Comparison of ENCODE assay signal across 8 cellular contexts in the genomic region with DNA sequence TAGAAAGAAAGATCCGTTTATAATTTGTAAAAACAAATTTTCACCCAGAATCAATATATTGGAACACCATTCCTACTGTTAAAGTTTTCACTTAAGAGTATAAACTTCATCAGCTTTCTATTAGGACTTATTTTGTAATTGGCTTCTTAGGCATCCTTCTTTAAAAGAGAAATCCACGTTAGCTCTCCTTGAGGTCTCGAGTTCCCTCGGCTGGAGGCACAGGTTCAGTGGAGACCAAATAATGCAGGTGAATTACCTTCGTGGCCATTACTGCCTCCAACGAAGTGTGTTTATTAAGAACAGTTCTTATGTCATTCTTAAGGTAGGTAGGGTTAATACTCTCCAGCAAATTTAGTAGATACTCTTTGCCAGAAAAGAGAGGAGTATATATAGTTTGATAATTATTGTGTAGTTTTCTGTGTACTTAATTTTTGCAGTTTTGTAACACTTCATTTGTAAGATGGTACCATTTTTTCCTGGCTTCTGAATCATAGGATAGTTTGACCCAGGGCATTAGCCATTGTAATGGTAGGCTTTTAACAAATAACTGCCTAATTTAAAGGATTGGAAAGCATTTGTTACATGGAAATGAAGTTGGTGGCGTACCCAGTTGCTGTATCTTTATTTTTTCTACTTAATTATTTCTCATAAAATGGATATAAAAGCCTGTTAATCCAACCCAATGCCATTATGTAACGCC. TPM values are rescaled to one million over a fixed set of nuclear protein-coding genes. Genes with fewer than 3 reads are reported as not detected.
A peak's percentile ranks its signal among the peaks of the same experiment; 100 is the strongest.
DNase-seq lines count a peak whose midpoint lies in the region; ATAC-seq, FAIRE-seq and TF ChIP-seq lines count a peak whose summit lies in the region.

No MANE protein-coding gene starts in this region.

- TF ChIP-seq CTCF in heart right ventricle (IDR thresholded peaks at IDR 0.05): no peak
- no peak for TF ChIP-seq CTCF in K562 (IDR thresholded peaks at IDR 0.05 in 2 of 3, conservative IDR thresholded peaks at IDR 0.05 in 1 of 3; ENCODE audit: insufficient read depth in 2 of 3, low read depth in 1 of 3, low read length in 3 of 3)
- TF ChIP-seq CTCF in uterus (IDR thresholded peaks at IDR 0.05): no peak

- no peaks in the 10 kb centered on the region; the same call in none of the 2 replicates for H4K20me1 ChIP-seq in K562 (replicated peaks; ENCODE audit: control insufficient read depth, insufficient read depth, low read length)

- peaks cover 32% of the 10 kb centered on the region for H3K79me2 ChIP-seq in K562 (ENCODE audit: control insufficient read depth, insufficient read depth, low read length)

- peak overlapping the region in 1 of 2 experiments; percentile 51; a peak in 1 of 4 replicates for H3K9ac ChIP-seq in K562 (ENCODE audit: insufficient read depth in 1 of 2, low read depth in 2 of 2, low read length in 2 of 2)

- H3K4me3 ChIP-seq in heart right ventricle (peak overlapping the region; percentile 78 to 100 (median 98)), K562 (peak overlapping the region; percentile 79; the same call in 1 of the 2 replicates), uterus (peak overlapping the region; percentile 93 to 98)

- peak overlapping the region; percentile 90; the same call in 1 of the 2 replicates for H3K4me2 ChIP-seq in K562 (ENCODE audit: insufficient read depth, low read length)

- H3K4me1 ChIP-seq in heart right ventricle: peaks cover 15 to 62% (median 54%) of the 10 kb centered on the region in 9 donors
- H3K4me1 ChIP-seq in K562 (replicated peaks in 1 of 2; ENCODE audit: control insufficient read depth in 2 of 2, insufficient read depth in 2 of 2, low read length in 2 of 2): peaks cover 6 to 14% of the 10 kb centered on the region in 2 experiments; a peak in 4 of 5 replicates
- no peaks in the 10 kb centered on the region for H3K4me1 ChIP-seq in uterus

- ATAC-seq in heart right ventricle (no peak), Right ventricle myocardium inferior (no peak), K562 (no peak), memory B cell (ENCODE audit: low read depth) (no peak), HG03139 (IDR thresholded peaks at IDR 0.05; ENCODE audit: unreplicated experiment) (no peak)

- H3K36me3 ChIP-seq in heart right ventricle: peaks cover 0 to 43% (median 40%) of the 10 kb centered on the region in 9 donors
- peaks cover 42% of the 10 kb centered on the region for H3K36me3 ChIP-seq in K562 (ENCODE audit: control insufficient read depth, insufficient read depth, low read length)
- H3K36me3 ChIP-seq in uterus: no peaks in the 10 kb centered on the region

- no peaks in the 10 kb centered on the region for H3K27me3 Mint-ChIP-seq in memory B cell

- TF ChIP-seq RAD21 in K562 (CRISPR knock-in tag; conservative IDR thresholded peaks at IDR 0.05 in 1 of 2, IDR thresholded peaks at IDR 0.05 in 1 of 2): no peak

- H3K27ac Mint-ChIP-seq in memory B cell: peak overlapping the region; percentile 99

- peak; percentile 19 for FAIRE-seq in K562 (lab: Jason Lieb, UNC)

- BruUV-seq in K562 (replicated peaks; lab: Mats Ljungman, UMichigan): TSS peak; percentile 34

- H3K27ac ChIP-seq in heart right ventricle: peak overlapping the region in 8 of 10 donors; percentile 87 to 96 (median 92)
- H3K27ac ChIP-seq in K562 (ENCODE audit: extremely low read depth, low read depth, low read length): no peak overlapping the region
- peak overlapping the region; percentile 90 to 95 for H3K27ac ChIP-seq in uterus

- in situ Hi-C loops in K562 (cut with MboI): no loop called here

- no peak for TF ChIP-seq EP300 in K562 (IDR thresholded peaks at IDR 0.05; ENCODE audit: low read length)

- CTCF ChIA-PET in K562 (lab: Yijun Ruan, JAX; ENCODE audit: low intra/inter-chr PET ratio): interaction anchor here (1.3 to 2.8 kb wide), 3 partner anchors 97 to 299 kb away, joined by 4 to 15 read pairs (median 5); no protein-coding TSS in a partner anchor

- H3K4me1 Mint-ChIP-seq in memory B cell: peaks cover 24% of the 10 kb centered on the region

- H3K9me3 ChIP-seq in heart right ventricle (no peaks in the 10 kb centered on the region), K562 (replicated peaks; ENCODE audit: control insufficient read depth, insufficient read depth, low read depth, low read length) (no peaks in the 10 kb centered on the region), uterus (no peaks in the 10 kb centered on the region)

- intact Hi-C loops in heart right ventricle (cut with DNase I) (loop anchor here in 9 of 10 donors (1.0 to 10.0 kb wide), 15 partner anchors 67 to 360 kb away; a partner anchor contains a TSS), Right ventricle myocardium inferior (cut with DNase I) (loop anchor here (1.0 to 5.0 kb wide), 5 partner anchors 67 to 298 kb away; a partner anchor contains a TSS), K562 (cut with micrococcal nuclease) (loop anchor here (1.0 to 5.0 kb wide), 3 partner anchors 97 to 298 kb away; no protein-coding TSS in a partner anchor), uterus (cut with DNase I; ENCODE audit: low total_unique reads) (loop anchor here (10.0 kb wide), 1 partner anchor 356 kb away; no protein-coding TSS in a partner anchor)

- WGBS in heart right ventricle, 2 donors: 24 to 25% methylated on average over 8 of the region's 8 CpGs
- WGBS in K562 (ENCODE audit: insufficient coverage, low coverage, missing lambda C conversion rate): 35% methylated on average over 8 of the region's 8 CpGs

- peaks cover 20% of the 10 kb centered on the region for H3K36me3 Mint-ChIP-seq in memory B cell

- no peaks in the 10 kb centered on the region for H3K9me1 ChIP-seq in K562 (ENCODE audit: control insufficient read depth, insufficient read depth, low read length)

- H3K27me3 ChIP-seq in heart right ventricle (no peaks in the 10 kb centered on the region), K562 (ENCODE audit: control insufficient read depth in 2 of 2, insufficient read depth in 2 of 2, low read length in 2 of 2) (no peaks in the 10 kb centered on the region), uterus (peaks cover 0 to 3% of the 10 kb centered on the region in 2 donors)

- TF ChIP-seq POLR2A in K562 (conservative IDR thresholded peaks at IDR 0.05) (no peak), uterus (IDR thresholded peaks at IDR 0.05) (no peak)

- POLR2A ChIA-PET in K562 (lab: Yijun Ruan, JAX): interaction anchor here (1.0 to 1.6 kb wide), 2 partner anchors 17 to 299 kb away, joined by 3 to 5 read pairs; no protein-coding TSS in a partner anchor

- no peak overlapping the region for H2AFZ ChIP-seq in K562 (ENCODE audit: low read depth, low read length)

- H3K9me3 Mint-ChIP-seq in memory B cell: no peaks in the 10 kb centered on the region

- peak overlapping the region; percentile 96 for H3K4me3 Mint-ChIP-seq in memory B cell

- no peak for DNase-seq in heart right ventricle
- DNase-seq in Right ventricle myocardium inferior (ENCODE audit: missing footprints): no peak
- no peak for DNase-seq in K562 (ENCODE audit: extremely low read depth in 1 of 4, low spot score in 3 of 4)
- no peak for DNase-seq in memory B cell (ENCODE audit: low spot score in 2 of 2)
- no peak for DNase-seq in uterus
- DNase-seq in AG08395 (ENCODE audit: low spot score): no peak
- no peak for DNase-seq in OCI-M2 (lab: John Stamatoyannopoulos, UW; ENCODE audit: unreplicated experiment)

TF ChIP-seq in K562, 482 proteins besides CTCF, POLR2A, EP300 and RAD21:
- 0 out of 2 replicates have a peak, but pooled peaks have one; percentile 5 for TF ChIP-seq KAT7 (CRISPR knock-in tag; IDR thresholded peaks at IDR 0.05; ENCODE audit: borderline replicate concordance)
- no peak for TF ChIP-seq NCOA6 (IDR thresholded peaks at IDR 0.05)

RNA-seq across cellular contexts. Expression of a gene that starts 2.2 kb away (rescaled TPM):
- total RNA-seq in heart right ventricle (100 to 1,000 TPM; 409 to 787 (median 454) TPM), Right ventricle myocardium inferior (638 TPM), K562 (2014; rRNA removed) (256 and 290 TPM in 2 replicates), K562 (2014; rRNA removed; fragmentation: Illumina TruSeq; extraction: Trizol) (158 and 169 TPM in 2 replicates), K562 (2015; rRNA removed; fragmentation: Illumina TruSeq; extraction: Trizol) (139 and 148 TPM in 2 replicates), K562 (2021) (141 and 155 TPM in 2 replicates), uterus (100 to 1,000 TPM; 155 to 248 (median 201) TPM)
- polyA plus RNA-seq in heart right ventricle (100 to 1,000 TPM; 293 to 352 TPM), K562 (2011; rRNA removed) (128 and 161 TPM in 2 replicates), K562 (2014; fragmentation: Illumina TruSeq; extraction: Trizol) (206 and 269 TPM in 2 replicates), K562 (2014; fragmentation: Nextera tagmentation; extraction: Ambion mirVana) (10 to 100 TPM; 48.0 to 85.7 TPM), K562 (2014; rRNA removed) (162 and 178 TPM in 2 replicates)
- total RNA-seq in K562 (2011; cell fraction: chromatin; rRNA removed; ENCODE audit: low replicate concordance): 62.1 and 139 TPM in 2 replicates
- total RNA-seq in K562 (2011; cell fraction: nucleolus; rRNA removed): 42.4 and 45.7 TPM in 2 replicates
- total RNA-seq in K562 (2011; cell fraction: nucleoplasm; rRNA removed): 60.5 and 80.2 TPM in 2 replicates
- polyA plus RNA-seq in K562 (2011; cell fraction: cytosol; rRNA removed): 77.4 and 107 TPM in 2 replicates
- 56.0 and 78.4 TPM in 2 replicates for polyA plus RNA-seq in K562 (2011; cell fraction: nucleus; rRNA removed)
- 143 and 146 TPM in 2 replicates for polyA plus RNA-seq in K562 (2012)
- polyA minus RNA-seq in K562 (2011; rRNA and poly(A)+ RNA removed): 242 and 267 TPM in 2 replicates
- 56.8 and 84.7 TPM in 2 replicates for polyA minus RNA-seq in K562 (2011; cell fraction: cytosol; rRNA and poly(A)+ RNA removed)
- 73.0 and 82.9 TPM in 2 replicates for polyA minus RNA-seq in K562 (2011; cell fraction: nucleus; rRNA and poly(A)+ RNA removed)
